ENCODE assay signal across 1 cellular context in the genomic region with DNA sequence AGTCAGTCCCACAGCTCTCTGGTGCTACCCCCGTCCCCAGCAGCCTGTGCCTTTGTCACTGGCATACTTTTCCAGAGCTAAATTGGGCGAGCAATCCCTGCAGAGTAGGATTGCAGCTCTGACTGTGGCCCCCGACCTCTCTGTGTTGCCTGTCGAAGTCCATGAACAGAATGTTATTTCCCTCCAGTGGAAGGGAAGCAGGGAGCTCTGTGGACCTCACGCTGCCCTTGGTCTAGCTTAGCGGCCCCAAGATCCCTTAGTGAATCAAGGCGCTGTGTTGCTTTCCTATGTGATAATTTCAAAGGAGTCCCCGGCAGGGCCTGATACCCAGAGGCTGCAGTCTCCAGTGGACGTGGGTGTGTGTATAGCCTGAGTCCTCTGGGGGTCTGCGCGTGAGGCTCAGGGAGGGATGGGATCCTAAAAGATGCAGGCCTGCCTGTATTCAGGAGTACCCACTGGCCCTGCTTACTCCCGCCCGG.
TF ChIP-seq lines count a peak whose summit lies in the region.

No MANE protein-coding gene starts in this region.

TF ChIP-seq in HepG2, 621 proteins besides CTCF, POLR2A, EP300 and RAD21 (continued from another document):
- no peak for TF ChIP-seq ZXDC (CRISPR knock-in tag; IDR thresholded peaks at IDR 0.05)
- peak; percentile 61 for TF ChIP-seq RBM22 (optimal IDR thresholded peaks at IDR 0.05; ENCODE audit: low read length)
